Comparison of ENCODE assay signal across 1 cellular context in the genomic region with DNA sequence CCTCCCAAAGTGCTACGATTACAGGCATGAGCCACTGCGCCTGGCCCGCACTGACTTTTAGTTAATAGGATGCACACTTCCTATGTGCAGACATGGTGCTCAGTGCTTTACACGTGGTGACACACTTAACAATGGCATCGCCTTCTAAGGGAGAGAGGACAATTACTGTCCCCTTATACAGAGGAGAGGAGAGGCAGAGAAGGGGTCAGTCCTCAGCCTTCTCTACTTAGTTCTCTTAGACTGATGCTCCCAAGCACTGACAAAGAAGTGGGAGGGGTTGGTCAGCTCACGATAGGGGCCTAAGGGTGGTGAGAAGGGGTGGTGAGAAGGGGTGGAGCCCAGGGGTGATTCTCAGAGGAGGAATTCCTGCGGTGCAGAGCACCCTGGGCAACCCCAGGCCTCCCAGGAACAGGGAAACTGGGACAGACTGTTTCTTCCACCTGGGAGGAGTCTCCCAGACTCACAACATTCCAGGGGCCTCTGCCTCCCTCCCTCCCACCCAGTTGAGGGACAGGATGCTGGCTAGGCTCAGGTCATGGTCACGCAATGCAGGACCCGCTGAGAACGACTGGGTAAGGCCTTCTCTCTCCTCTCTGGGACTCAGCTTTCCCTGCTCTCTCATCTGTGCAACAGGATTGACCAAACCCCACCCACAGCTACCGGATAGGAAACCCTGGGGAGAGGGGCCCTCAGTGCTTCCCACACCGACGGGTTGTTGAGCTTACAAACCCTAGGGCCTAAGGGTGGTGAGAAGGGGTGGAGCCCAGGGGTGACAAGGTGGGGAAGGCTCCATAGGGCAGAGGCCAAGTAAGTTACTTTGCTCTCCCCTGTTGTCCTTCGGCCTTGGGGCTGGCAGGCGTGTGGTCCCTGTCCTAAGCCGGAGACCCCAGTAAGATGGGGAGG.
TF ChIP-seq lines count a peak whose summit lies in the region.

No MANE protein-coding gene starts in this region.

TF ChIP-seq in IMR-90, 13 proteins besides CTCF, POLR2A, EP300 and RAD21:
- TF ChIP-seq MAZ (IDR thresholded peaks at IDR 0.05; ENCODE audit: borderline replicate concordance, low read depth, low read length) (peak; percentile 33; the same call in 1 of the 2 replicates), BHLHE40 (IDR thresholded peaks at IDR 0.05; ENCODE audit: low read depth, low read length) (no peak)
